Comparison of ENCODE assay signal across 7 cellular contexts in genomic region chr13:94795292-94795691, GRCh38.
"Had no signal": no experiment of that assay in that cellular context is flagged by ENCODE, and none has a peak within 500 bp of the region (broad histone marks: within the 10 kb centered on the region; RNA-seq: fewer than 3 reads in every experiment).

No MANE protein-coding gene starts in this region.

- H3K9me3 ChIP-seq: HAP-1 had no signal

- DNase-seq: GOT3, H7, HFFc6, IMR-90 had no signal

- H3K4me3 ChIP-seq: HAP-1, K562 had no signal

- H3K4me3 Mint-ChIP-seq: HFFc6 had no signal

- H3K4me1 ChIP-seq: HAP-1 had no signal

- ATAC-seq: HCT116, K562 had no signal

- H3K36me3 ChIP-seq: HAP-1 had no signal

- H3K27ac Mint-ChIP-seq: HFFc6 had no signal

- H3K9me3 Mint-ChIP-seq: HFFc6 had no signal
